ENCODE assay signal across 18 cellular contexts in genomic region chr12:49811136-49811535, GRCh38.
DNase-seq lines count a peak whose midpoint lies in the region; ATAC-seq lines count a peak whose summit lies in the region.
"Had no signal": no experiment of that assay in that cellular context is flagged by ENCODE, and none has a peak within 500 bp of the region (broad histone marks: within the 10 kb centered on the region; RNA-seq: fewer than 3 reads in every experiment).

No MANE protein-coding gene starts in this region.

- H3K9ac ChIP-seq in SK-N-MC (ENCODE audit: insufficient read length), result no peak overlapping the region

- DNase-seq in NCI-H2171 treated with DMSO at 0.1 percent for 48 hours (lab: John Stamatoyannopoulos, UW) (peak; percentile 8), NCI-H2171 (lab: John Stamatoyannopoulos, UW) (no peak), SK-N-MC (ENCODE audit: low read depth, low spot score) (no peak), memory B cell (ENCODE audit: low spot score in 2 of 2) (no peak), hepatic stellate cell (ENCODE audit: low spot score) (no peak)
- no peak for DNase-seq in activated CD8-positive, alpha-beta memory T cell treated with anti-CD3 and anti-CD28 coated beads, Interleukin-2, amount 50 U/mL, for 48 hours
- DNase-seq: activated CD4-positive, alpha-beta T cell treated with anti-CD3 and anti-CD28 coated beads for 48 hours; activated effector memory CD4-positive, alpha-beta T cell treated with anti-CD3 and anti-CD28 coated beads, Interleukin-2, amount 50 U/mL, for 16 hours; BE2C; Calu3; left ventricle myocardium superior; NCI-H1092; NCI-H2029 treated with DMSO at 0.1 percent for 48 hours; NCI-H510A; stimulated activated CD4-positive, alpha-beta T cell treated with anti-CD3 and anti-CD28 coated beads, Interleukin-2, amount 100 ng/mL, for 48 hours had no signal

- no peaks in the 10 kb centered on the region; the same call in 1 of the 2 replicates for H3K36me3 ChIP-seq in SK-N-MC (ENCODE audit: insufficient read depth, low read length)
- H3K36me3 ChIP-seq: BE2C had no signal

- H3K4me3 Mint-ChIP-seq in memory B cell, result no peak overlapping the region
- no peak overlapping the region for H3K4me3 Mint-ChIP-seq in stimulated activated memory B cell treated with anti-CD40 and anti-IgM and Interleukin-4, amounts not matched to agents 10 μg/mL and 1 μg/mL and 100 μg/mL, for 72 hours

- H3K9me3 Mint-ChIP-seq in memory B cell, result no peaks in the 10 kb centered on the region
- H3K9me3 Mint-ChIP-seq in stimulated activated memory B cell treated with anti-CD40 and anti-IgM and Interleukin-4, amounts not matched to agents 10 μg/mL and 1 μg/mL and 100 μg/mL, for 72 hours, result no peaks in the 10 kb centered on the region

- H3K27ac ChIP-seq in SK-N-MC, result peak overlapping the region; percentile 36; the same call in 1 of the 2 replicates
- H3K27ac ChIP-seq: 22Rv1 had no signal

- no peak overlapping the region for H3K4me3 ChIP-seq in SK-N-MC

- ATAC-seq in memory B cell (ENCODE audit: low read depth) (peak; percentile 42), HG03175 (IDR thresholded peaks at IDR 0.05; ENCODE audit: unreplicated experiment) (no peak)
- ATAC-seq in stimulated activated memory B cell treated with anti-CD40 and anti-IgM and Interleukin-4, amounts not matched to agents 10 μg/mL and 1 μg/mL and 100 μg/mL, for 72 hours, result peak; percentile 63
- ATAC-seq: left ventricle myocardium superior had no signal

- peaks cover 7% of the 10 kb centered on the region for H3K36me3 Mint-ChIP-seq in memory B cell
- peaks cover 11% of the 10 kb centered on the region for H3K36me3 Mint-ChIP-seq in stimulated activated memory B cell treated with anti-CD40 and anti-IgM and Interleukin-4, amounts not matched to agents 10 μg/mL and 1 μg/mL and 100 μg/mL, for 72 hours

- no peaks in the 10 kb centered on the region for H3K27me3 Mint-ChIP-seq in memory B cell
- H3K27me3 Mint-ChIP-seq in stimulated activated memory B cell treated with anti-CD40 and anti-IgM and Interleukin-4, amounts not matched to agents 10 μg/mL and 1 μg/mL and 100 μg/mL, for 72 hours, result no peaks in the 10 kb centered on the region

- peaks cover 23% of the 10 kb centered on the region for H3K4me1 Mint-ChIP-seq in memory B cell
- H3K4me1 Mint-ChIP-seq in stimulated activated memory B cell treated with anti-CD40 and anti-IgM and Interleukin-4, amounts not matched to agents 10 μg/mL and 1 μg/mL and 100 μg/mL, for 72 hours, result peaks cover 37% of the 10 kb centered on the region

- H3K27ac Mint-ChIP-seq in memory B cell, result no peak overlapping the region
- H3K27ac Mint-ChIP-seq in stimulated activated memory B cell treated with anti-CD40 and anti-IgM and Interleukin-4, amounts not matched to agents 10 μg/mL and 1 μg/mL and 100 μg/mL, for 72 hours, result peak overlapping the region; percentile 54

- no peaks in the 10 kb centered on the region for H3K9me3 ChIP-seq in SK-N-MC (ENCODE audit: low read depth, low read length)
- H3K9me3 ChIP-seq: BE2C had no signal
